6 cellular contexts compared by ENCODE assay signal in the genomic region with DNA sequence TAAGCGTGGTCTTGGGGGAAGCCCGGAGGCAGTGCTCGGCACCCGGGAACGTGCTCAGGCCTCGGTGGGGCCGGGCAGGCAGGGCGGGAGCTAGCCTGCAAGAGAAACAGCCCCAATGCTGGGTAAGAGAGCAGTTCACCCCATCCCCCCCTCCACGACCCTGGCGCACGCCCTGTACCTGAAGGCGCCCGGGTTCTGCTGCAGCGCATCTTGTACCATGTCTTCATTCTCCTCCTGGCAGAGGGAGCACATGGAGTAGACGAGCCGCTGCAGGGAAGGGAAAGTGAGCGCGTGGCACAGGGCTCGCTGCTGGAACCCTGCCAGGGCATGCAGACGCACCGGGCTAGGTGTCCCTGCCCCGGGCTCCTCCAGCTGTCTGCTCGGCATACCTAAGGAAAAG. TPM values are rescaled to one million over a fixed set of nuclear protein-coding genes. Genes with fewer than 3 reads are reported as not detected.
"Had no signal": no experiment of that assay in that cellular context is flagged by ENCODE, and none has a peak within 500 bp of the region (broad histone marks: within the 10 kb centered on the region; RNA-seq: fewer than 3 reads in every experiment).

No MANE protein-coding gene starts in this region.

RNA-seq across cellular contexts. Expression of gene TRIM74, which starts 20.6 kb away (rescaled TPM):
- total RNA-seq: epithelial cell of proximal tubule, fibroblast of lung, fibroblast of villous mesenchyme, gastrocnemius medialis, left ventricle myocardium inferior had no signal
- polyA plus RNA-seq: fibroblast of lung, keratinocyte had no signal
